17 cellular contexts compared by ENCODE assay signal in genomic region chr11:91585035-91585801, GRCh38.
DNase-seq lines count a peak whose midpoint lies in the region; ATAC-seq and TF ChIP-seq lines count a peak whose summit lies in the region.
"Had no signal": no experiment of that assay in that cellular context is flagged by ENCODE, and none has a peak within 500 bp of the region (broad histone marks: within the 10 kb centered on the region; RNA-seq: fewer than 3 reads in every experiment).

No MANE protein-coding gene starts in this region.

- no peaks in the 10 kb centered on the region for H3K4me1 Mint-ChIP-seq in activated naive CD4-positive, alpha-beta T cell treated with anti-CD3 and anti-CD28 coated beads, Interleukin-2, amount 10 ng/mL, durations not matched to agents 7 days and 5 days
- peaks cover 16% of the 10 kb centered on the region for H3K4me1 Mint-ChIP-seq in mesothelial cell of epicardium
- no peaks in the 10 kb centered on the region for H3K4me1 Mint-ChIP-seq in HFFc6 (ENCODE audit: low read depth)
- H3K4me1 Mint-ChIP-seq: CD14-positive monocyte; CD4-positive, alpha-beta memory T cell had no signal

- H3F3A ChIP-seq in Loucy (ENCODE audit: low read depth) = no peaks in the 10 kb centered on the region

- no peaks in the 10 kb centered on the region for H3K27me3 Mint-ChIP-seq in activated naive CD4-positive, alpha-beta T cell treated with anti-CD3 and anti-CD28 coated beads, Interleukin-2, amount 10 ng/mL, durations not matched to agents 7 days and 5 days
- H3K27me3 Mint-ChIP-seq in mesothelial cell of epicardium (ENCODE audit: low read depth) = no peaks in the 10 kb centered on the region
- H3K27me3 Mint-ChIP-seq in HFFc6 (ENCODE audit: insufficient read depth) = no peaks in the 10 kb centered on the region
- H3K27me3 Mint-ChIP-seq: CD4-positive, alpha-beta memory T cell had no signal

- no peaks in the 10 kb centered on the region for H3K27me3 ChIP-seq in DND-41 (ENCODE audit: insufficient read depth, low read length, poor library complexity)
- no peaks in the 10 kb centered on the region for H3K27me3 ChIP-seq in Loucy (ENCODE audit: insufficient read depth, low read length, poor library complexity, severe bottlenecking)
- no peaks in the 10 kb centered on the region for H3K27me3 ChIP-seq in BE2C

- peaks cover 19% of the 10 kb centered on the region for H3K9me3 Mint-ChIP-seq in activated naive CD4-positive, alpha-beta T cell treated with anti-CD3 and anti-CD28 coated beads, Interleukin-2, amount 10 ng/mL, durations not matched to agents 7 days and 5 days
- H3K9me3 Mint-ChIP-seq in mesothelial cell of epicardium (peaks cover 20% of the 10 kb centered on the region), HFFc6 (peaks cover 66% of the 10 kb centered on the region)

- no peaks in the 10 kb centered on the region for H3K79me2 ChIP-seq in DND-41 (ENCODE audit: insufficient read depth, low read length)
- H3K79me2 ChIP-seq in Loucy (ENCODE audit: insufficient read depth, low read length) = no peaks in the 10 kb centered on the region

- TF ChIP-seq CTCF in DND-41 (IDR thresholded peaks at IDR 0.05; ENCODE audit: borderline replicate concordance, extremely low read depth, low read length, poor library complexity, severe bottlenecking) (no peak), Loucy (conservative IDR thresholded peaks at IDR 0.05; ENCODE audit: low read length) (no peak), mesothelial cell of epicardium (IDR thresholded peaks at IDR 0.05; ENCODE audit: unreplicated experiment) (no peak), BE2C (IDR thresholded peaks at IDR 0.05; ENCODE audit: low read depth, low read length) (no peak), HFFc6 (IDR thresholded peaks at IDR 0.05) (no peak)

- no peak overlapping the region for H3K4me2 ChIP-seq in DND-41 (ENCODE audit: insufficient read depth, low read length)
- H3K4me2 ChIP-seq in Loucy (ENCODE audit: low read depth, low read length, poor library complexity, severe bottlenecking) = peak overlapping the region; percentile 53
- H3K4me2 ChIP-seq: KMS-11 had no signal

- H3K9me3 ChIP-seq in DND-41 (ENCODE audit: insufficient read depth, low read length, severe bottlenecking) = no peaks in the 10 kb centered on the region
- H3K9me3 ChIP-seq in Loucy (ENCODE audit: insufficient read depth, low read depth, low read length) = no peaks in the 10 kb centered on the region
- H3K9me3 ChIP-seq in BE2C = no peaks in the 10 kb centered on the region

- H3K36me3 Mint-ChIP-seq in activated naive CD4-positive, alpha-beta T cell treated with anti-CD3 and anti-CD28 coated beads, Interleukin-2, amount 10 ng/mL, durations not matched to agents 7 days and 5 days = no peaks in the 10 kb centered on the region
- peaks cover 11% of the 10 kb centered on the region for H3K36me3 Mint-ChIP-seq in mesothelial cell of epicardium
- no peaks in the 10 kb centered on the region for H3K36me3 Mint-ChIP-seq in HFFc6 (ENCODE audit: low read depth)
- H3K36me3 Mint-ChIP-seq: CD14-positive monocyte; CD4-positive, alpha-beta memory T cell had no signal

- no peak overlapping the region for H3K4me3 Mint-ChIP-seq in activated naive CD4-positive, alpha-beta T cell treated with anti-CD3 and anti-CD28 coated beads, Interleukin-2, amount 10 ng/mL, durations not matched to agents 7 days and 5 days
- H3K4me3 Mint-ChIP-seq in mesothelial cell of epicardium = no peak overlapping the region
- H3K4me3 Mint-ChIP-seq in HFFc6 = no peak overlapping the region
- H3K4me3 Mint-ChIP-seq: CD14-positive monocyte; CD4-positive, alpha-beta memory T cell; H9 had no signal

- DNase-seq in DND-41 (no peak), astrocyte of the hippocampus (ENCODE audit: low read depth, low spot score) (peak; percentile 20), mesothelial cell of epicardium (ENCODE audit: low spot score in 2 of 2, unreplicated experiment in 2 of 2) (no peak), BE2C (no peak), HFFc6 (no peak)
- DNase-seq in activated naive CD4-positive, alpha-beta T cell treated with anti-CD3 and anti-CD28 coated beads, Interleukin-2, amount 10 ng/mL, durations not matched to agents 7 days and 5 days = no peak
- DNase-seq: ACHN; CD4-positive, alpha-beta memory T cell; DMS153; DMS79; GF-D8; GOT3; H9 had no signal

- no peak overlapping the region for H2AFZ ChIP-seq in DND-41 (ENCODE audit: low read depth, low read length)
- peak overlapping the region; percentile 88 for H2AFZ ChIP-seq in Loucy (ENCODE audit: low read length)

- H4K20me1 ChIP-seq in DND-41 (ENCODE audit: insufficient read depth, low read length) (no peaks in the 10 kb centered on the region), Loucy (ENCODE audit: insufficient read depth, low read length, poor library complexity, severe bottlenecking) (no peaks in the 10 kb centered on the region)

- CTCF ChIA-PET in activated naive CD4-positive, alpha-beta T cell treated with anti-CD3 and anti-CD28 coated beads, Interleukin-2, amount 10 ng/mL, durations not matched to agents 7 days and 5 days (lab: Charles Lee) = no interaction called here

- no peaks in the 10 kb centered on the region; the same call in 1 of the 2 replicates for H3K9me2 ChIP-seq in Loucy (replicated peaks; ENCODE audit: low read depth, low read length)

- H3K36me3 ChIP-seq in DND-41 (ENCODE audit: insufficient read depth, low read length) (no peaks in the 10 kb centered on the region), Loucy (ENCODE audit: insufficient read depth, low read length) (no peaks in the 10 kb centered on the region), BE2C (no peaks in the 10 kb centered on the region)

- H3K27ac Mint-ChIP-seq in activated naive CD4-positive, alpha-beta T cell treated with anti-CD3 and anti-CD28 coated beads, Interleukin-2, amount 10 ng/mL, durations not matched to agents 7 days and 5 days = no peak overlapping the region
- H3K27ac Mint-ChIP-seq in mesothelial cell of epicardium (no peak overlapping the region), HFFc6 (no peak overlapping the region)
- H3K27ac Mint-ChIP-seq: CD4-positive, alpha-beta memory T cell; H9 had no signal

- H3K4me1 ChIP-seq in DND-41 (ENCODE audit: insufficient read depth, low read length) (no peaks in the 10 kb centered on the region), Loucy (ENCODE audit: insufficient read depth, low read length, poor library complexity, severe bottlenecking) (peaks cover 8% of the 10 kb centered on the region), BE2C (0 out of 2 replicates have a peak, but pooled peaks cover 4% of the 10 kb centered on the region)

- no peak overlapping the region for H3K27ac ChIP-seq in DND-41 (ENCODE audit: low read length)
- H3K27ac ChIP-seq: HL-60, KMS-11 had no signal

- H3K4me3 ChIP-seq in DND-41 (ENCODE audit: low read depth in 1 of 2, low read length in 2 of 2) (no peak overlapping the region), Loucy (ENCODE audit: low read length, poor library complexity, severe bottlenecking) (peak overlapping the region; percentile 56), BE2C (ENCODE audit: low read depth, low read length) (no peak overlapping the region)

- H3K9ac ChIP-seq in DND-41 (ENCODE audit: low read depth, low read length) (no peak overlapping the region), Loucy (ENCODE audit: low read depth, low read length, poor library complexity, severe bottlenecking) (peak overlapping the region; percentile 36)
- H3K9ac ChIP-seq: KMS-11 had no signal

- ATAC-seq in DND-41 (ENCODE audit: insufficient read depth, low read depth) = peak; percentile 53; the same call in 2 of the 3 replicates
